In genomic region chr4:169136796-169137554, GRCh38 we compare ENCODE assay signal across 19 cellular contexts.
"Had no signal": no experiment of that assay in that cellular context is flagged by ENCODE, and none has a peak within 500 bp of the region (broad histone marks: within the 10 kb centered on the region; RNA-seq: fewer than 3 reads in every experiment).

No MANE protein-coding gene starts in this region.

- ATAC-seq: activated T-helper 17 cell treated with anti-CD3 and anti-CD28 coated beads, Interleukin-2, amount 50 U/mL, for 72 hours; esophagus mucosa; left lobe of liver; natural killer cell treated with Interleukin-12 subunit alpha and Interleukin-12 subunit beta and Interleukin-15 and Interleukin-18, amount 100 ng/mL, for 72 hours; T-cell; upper lobe of right lung had no signal

- H3K9me3 Mint-ChIP-seq: activated T-helper 17 cell treated with anti-CD3 and anti-CD28 coated beads, Interleukin-2, amount 50 U/mL, for 72 hours; natural killer cell treated with Interleukin-12 subunit alpha and Interleukin-12 subunit beta and Interleukin-15 and Interleukin-18, amount 100 ng/mL, for 72 hours; T-cell had no signal

- H3K9me3 ChIP-seq: upper lobe of right lung had no signal

- H3K4me3 Mint-ChIP-seq: activated T-helper 17 cell treated with anti-CD3 and anti-CD28 coated beads, Interleukin-2, amount 50 U/mL, for 72 hours; natural killer cell treated with Interleukin-12 subunit alpha and Interleukin-12 subunit beta and Interleukin-15 and Interleukin-18, amount 100 ng/mL, for 72 hours; T-cell had no signal

- H3K27me3 ChIP-seq: dorsolateral prefrontal cortex, upper lobe of right lung had no signal

- H3K4me3 ChIP-seq: dorsolateral prefrontal cortex, upper lobe of right lung had no signal

- H3K27ac ChIP-seq: upper lobe of right lung had no signal

- FAIRE-seq: bronchial epithelial cell, endometrium, islet of Langerhans had no signal

- H3K4me1 Mint-ChIP-seq: activated T-helper 17 cell treated with anti-CD3 and anti-CD28 coated beads, Interleukin-2, amount 50 U/mL, for 72 hours; T-cell had no signal

- H3K27ac Mint-ChIP-seq: activated T-helper 17 cell treated with anti-CD3 and anti-CD28 coated beads, Interleukin-2, amount 50 U/mL, for 72 hours; natural killer cell treated with Interleukin-12 subunit alpha and Interleukin-12 subunit beta and Interleukin-15 and Interleukin-18, amount 100 ng/mL, for 72 hours; T-cell had no signal

- DNase-seq: activated CD4-positive, alpha-beta T cell treated with anti-CD3 and anti-CD28 coated beads for 1 hour; activated CD4-positive, alpha-beta T cell treated with anti-CD3 and anti-CD28 coated beads, Interleukin-2, amount 50 U/mL, for 4 hours; activated naive CD4-positive, alpha-beta T cell treated with Interleukin-2 at 50 U/mL for 16 hours; activated T-cell treated with anti-CD3 and anti-CD28 coated beads for 4 hours; aorta; dorsolateral prefrontal cortex; stimulated activated CD4-positive, alpha-beta T cell treated with anti-CD3 and anti-CD28 coated beads, Interleukin-4, amount 100 ng/mL, for 24 hours; stimulated activated naive CD4-positive, alpha-beta T cell; substantia nigra; T-cell; T-helper 9 cell; upper lobe of right lung had no signal

- H3K36me3 Mint-ChIP-seq: natural killer cell treated with Interleukin-12 subunit alpha and Interleukin-12 subunit beta and Interleukin-15 and Interleukin-18, amount 100 ng/mL, for 72 hours; T-cell had no signal

- H3K4me1 ChIP-seq: upper lobe of right lung had no signal
